8 cellular contexts compared by ENCODE assay signal in genomic region chr1:162276493-162276892, GRCh38.
A peak's percentile ranks its signal among the peaks of the same experiment; 100 is the strongest.
DNase-seq lines count a peak whose midpoint lies in the region; TF ChIP-seq lines count a peak whose summit lies in the region.

No MANE protein-coding gene starts in this region.

- H3K9me3 ChIP-seq in Peyer's patch (no peaks in the 10 kb centered on the region), tibial nerve (no peaks in the 10 kb centered on the region), MG63 (no peaks in the 10 kb centered on the region)

- 22 to 56% methylated on average over 1 of the region's 1 CpG for WGBS in tibial nerve, 2 donors

- no peak for TF ChIP-seq EP300 in tibial nerve (IDR thresholded peaks at IDR 0.05)

- peaks cover 13% of the 10 kb centered on the region for H3K27me3 Mint-ChIP-seq in HFFc6 (ENCODE audit: insufficient read depth)
- H3K27me3 Mint-ChIP-seq in activated CD4-positive, alpha-beta T cell treated with anti-CD3 and anti-CD28 coated beads, Interleukin-2, amount 10 ng/mL, durations not matched to agents 7 days and 5 days, result peaks cover 26% of the 10 kb centered on the region

- no peak overlapping the region for H3K4me3 Mint-ChIP-seq in HFFc6
- no peak overlapping the region for H3K4me3 Mint-ChIP-seq in activated CD4-positive, alpha-beta T cell treated with anti-CD3 and anti-CD28 coated beads, Interleukin-2, amount 10 ng/mL, durations not matched to agents 7 days and 5 days

- CTCF ChIA-PET in activated CD4-positive, alpha-beta T cell treated with anti-CD3 and anti-CD28 coated beads, Interleukin-2, amount 10 ng/mL, durations not matched to agents 7 days and 5 days (lab: Charles Lee), result no interaction called here

- no peaks in the 10 kb centered on the region for H3K9me3 Mint-ChIP-seq in HFFc6
- H3K9me3 Mint-ChIP-seq in activated CD4-positive, alpha-beta T cell treated with anti-CD3 and anti-CD28 coated beads, Interleukin-2, amount 10 ng/mL, durations not matched to agents 7 days and 5 days, result no peaks in the 10 kb centered on the region

- H3K36me3 Mint-ChIP-seq in HFFc6 (ENCODE audit: low read depth), result no peaks in the 10 kb centered on the region
- no peaks in the 10 kb centered on the region for H3K36me3 Mint-ChIP-seq in activated CD4-positive, alpha-beta T cell treated with anti-CD3 and anti-CD28 coated beads, Interleukin-2, amount 10 ng/mL, durations not matched to agents 7 days and 5 days (ENCODE audit: low read depth)

- no peak overlapping the region for H3K27ac Mint-ChIP-seq in HFFc6
- H3K27ac Mint-ChIP-seq in activated CD4-positive, alpha-beta T cell treated with anti-CD3 and anti-CD28 coated beads, Interleukin-2, amount 10 ng/mL, durations not matched to agents 7 days and 5 days, result no peak overlapping the region

- peak; percentile 75 for TF ChIP-seq CTCF in HFFc6 (IDR thresholded peaks at IDR 0.05)
- TF ChIP-seq CTCF in Peyer's patch (IDR thresholded peaks at IDR 0.05), result peak in 5 of 6 experiments; percentile 1 to 67 (median 54)
- peak; percentile 44 for TF ChIP-seq CTCF in fibroblast of mammary gland (conservative IDR thresholded peaks at IDR 0.05; ENCODE audit: control insufficient read depth, insufficient read depth, low read depth, low read length)
- peak in 4 of 5 experiments; percentile 26 to 52 (median 34) for TF ChIP-seq CTCF in tibial nerve (IDR thresholded peaks at IDR 0.05)

- H3K4me1 ChIP-seq in Peyer's patch (no peaks in the 10 kb centered on the region), tibial nerve (no peaks in the 10 kb centered on the region)

- no peak for TF ChIP-seq POLR2A in Peyer's patch (IDR thresholded peaks at IDR 0.05)
- TF ChIP-seq POLR2A in tibial nerve (IDR thresholded peaks at IDR 0.05), result no peak

- no peak overlapping the region for H3K27ac ChIP-seq in Peyer's patch
- H3K27ac ChIP-seq in tibial nerve, result no peak overlapping the region

- H3K4me3 ChIP-seq in Peyer's patch (no peak overlapping the region), fibroblast of mammary gland (ENCODE audit: control insufficient read depth, low read depth, low read length) (no peak overlapping the region), tibial nerve (no peak overlapping the region), MG63 (no peak overlapping the region)

- POLR2A ChIA-PET in activated CD4-positive, alpha-beta T cell treated with anti-CD3 and anti-CD28 coated beads, Interleukin-2, amount 10 ng/mL, durations not matched to agents 7 days and 5 days (lab: Charles Lee), result no interaction called here

- DNase-seq in AML-193 (lab: John Stamatoyannopoulos, UW), result peak; percentile 48 to 58
- peak; percentile 19 for DNase-seq in HFFc6
- no peak for DNase-seq in Peyer's patch
- peak; percentile 54 for DNase-seq in fibroblast of mammary gland (ENCODE audit: low read depth)
- no peak for DNase-seq in tibial nerve (ENCODE audit: low spot score in 2 of 2)
- no peak for DNase-seq in activated CD4-positive, alpha-beta T cell treated with anti-CD3 and anti-CD28 coated beads, Interleukin-2, amount 10 ng/mL, durations not matched to agents 7 days and 5 days
- no peak for DNase-seq in MG63
- DNase-seq in 8988T, result no peak

- H3K27me3 ChIP-seq in Peyer's patch (no peaks in the 10 kb centered on the region), tibial nerve (no peaks in the 10 kb centered on the region), MG63 (peaks cover 6% of the 10 kb centered on the region)

- no peaks in the 10 kb centered on the region for H3K4me1 Mint-ChIP-seq in HFFc6 (ENCODE audit: low read depth)
- H3K4me1 Mint-ChIP-seq in activated CD4-positive, alpha-beta T cell treated with anti-CD3 and anti-CD28 coated beads, Interleukin-2, amount 10 ng/mL, durations not matched to agents 7 days and 5 days, result no peaks in the 10 kb centered on the region

- H3K36me3 ChIP-seq in Peyer's patch (no peaks in the 10 kb centered on the region), tibial nerve (no peaks in the 10 kb centered on the region), MG63 (no peaks in the 10 kb centered on the region)

Comparison
In these comparisons a context has a peak if more than half of its experiments do, and no peak if none do; other contexts are left out.
1. DNase-seq: peak in AML-193 (2 of 2), HFFc6 (single experiment) and fibroblast of mammary gland (single experiment); none in Peyer's patch (0 of 3), tibial nerve (0 of 2), activated CD4-positive, alpha-beta T cell treated with anti-CD3 and anti-CD28 coated beads, Interleukin-2, amount 10 ng/mL, durations not matched to agents 7 days and 5 days (single experiment), MG63 (single experiment) and 8988T (single experiment).
2. Peak in every context shown above with its lines, with median percentiles within 50 percentile points of each other: CTCF ChIP-seq.